In genomic region chr9:214488-215448, GRCh38 we compare ENCODE assay signal across 8 cellular contexts. TPM values are rescaled to one million over a fixed set of nuclear protein-coding genes. Genes with fewer than 3 reads are reported as not detected.
DNase-seq lines count a peak whose midpoint lies in the region; ATAC-seq and TF ChIP-seq lines count a peak whose summit lies in the region.

DOCK8 (plus strand) TSS chr9:214865; CDS start chr9:214977, 112 bp downstream.

- intact Hi-C loops in tibial artery (cut with DNase I; ENCODE audit: low total_unique reads): no loop called here

- H3K4me3 ChIP-seq in foreskin fibroblast (ENCODE audit: low read depth in 1 of 2, low read length in 2 of 2): peak within 1 kb of the TSS; percentile 26 to 34
- peak within 1 kb of the TSS; percentile 49 to 53 for H3K4me3 ChIP-seq in tibial artery

- H3K27me3 ChIP-seq in tibial artery: peaks cover 0 to 25% of the 10 kb centered on the region in 2 donors

- DNase-seq in NCI-H2029 (lab: John Stamatoyannopoulos, UW): peak; percentile 7
- no peak for DNase-seq in NCI-H2029 treated with DMSO at 0.1 percent for 48 hours (lab: John Stamatoyannopoulos, UW)
- peak; percentile 62 for DNase-seq in NOMO-1 treated with DMSO at 0.1 percent for 48 hours (lab: John Stamatoyannopoulos, UW; ENCODE audit: unreplicated experiment)
- peak; percentile 49 for DNase-seq in activated T-cell treated with anti-CD3 and anti-CD28 coated beads, Interleukin-2, amount 50 U/mL, for 4 hours
- peak in 1 of 2 donors; percentile 25 for DNase-seq in foreskin fibroblast
- DNase-seq in osteocyte (ENCODE audit: extremely low spot score, unreplicated experiment): no peak
- peak; percentile 58 to 73 for DNase-seq in tibial artery

- no peaks in the 10 kb centered on the region for H3K27me3 Mint-ChIP-seq in activated T-cell treated with anti-CD3 and anti-CD28 coated beads, Interleukin-2, amount 50 U/mL, for 4 hours (ENCODE audit: low read depth)
- H3K27me3 Mint-ChIP-seq in osteocyte (ENCODE audit: unreplicated experiment): peaks cover 33% of the 10 kb centered on the region

- peak; percentile 84 for ATAC-seq in HG02970 (IDR thresholded peaks at IDR 0.05; ENCODE audit: low FRiP score, unreplicated experiment)
- peak; percentile 87 for ATAC-seq in activated T-cell treated with anti-CD3 and anti-CD28 coated beads, Interleukin-2, amount 50 U/mL, for 4 hours

- no peaks in the 10 kb centered on the region for H3K36me3 Mint-ChIP-seq in activated T-cell treated with anti-CD3 and anti-CD28 coated beads, Interleukin-2, amount 50 U/mL, for 4 hours (ENCODE audit: insufficient read depth)
- H3K36me3 Mint-ChIP-seq in osteocyte (ENCODE audit: unreplicated experiment): no peaks in the 10 kb centered on the region

- no peaks in the 10 kb centered on the region for H3K36me3 ChIP-seq in tibial artery

- H3K27ac Mint-ChIP-seq in osteocyte (ENCODE audit: unreplicated experiment): no peak within 1 kb of the TSS

- H3K4me1 Mint-ChIP-seq in activated T-cell treated with anti-CD3 and anti-CD28 coated beads, Interleukin-2, amount 50 U/mL, for 4 hours (ENCODE audit: low read depth): peaks cover 20% of the 10 kb centered on the region
- H3K4me1 Mint-ChIP-seq in osteocyte (ENCODE audit: unreplicated experiment): peaks cover 3% of the 10 kb centered on the region

- H3K9me3 ChIP-seq in tibial artery: no peaks in the 10 kb centered on the region

- TF ChIP-seq CTCF in foreskin fibroblast (IDR thresholded peaks at IDR 0.05; ENCODE audit: low read depth, low read length) (no peak), osteocyte (IDR thresholded peaks at IDR 0.05) (peak; percentile 25), tibial artery (IDR thresholded peaks at IDR 0.05) (no peak)

- peak within 1 kb of the TSS; percentile 32 to 50 for H3K27ac ChIP-seq in tibial artery

- H3K4me3 Mint-ChIP-seq in activated T-cell treated with anti-CD3 and anti-CD28 coated beads, Interleukin-2, amount 50 U/mL, for 4 hours: peak within 1 kb of the TSS; percentile 84
- peak within 1 kb of the TSS; percentile 59 for H3K4me3 Mint-ChIP-seq in osteocyte (ENCODE audit: unreplicated experiment)

- peaks cover 0 to 14% (median 9%) of the 10 kb centered on the region in 4 donors for H3K4me1 ChIP-seq in tibial artery

- H3K9me3 Mint-ChIP-seq in activated T-cell treated with anti-CD3 and anti-CD28 coated beads, Interleukin-2, amount 50 U/mL, for 4 hours: no peaks in the 10 kb centered on the region
- H3K9me3 Mint-ChIP-seq in osteocyte (ENCODE audit: unreplicated experiment): no peaks in the 10 kb centered on the region

RNA-seq across cellular contexts. Expression of gene DOCK8, which starts in this region (rescaled TPM):
- total RNA-seq in activated T-cell treated with anti-CD3 and anti-CD28 coated beads, Interleukin-2, amount 50 U/mL, for 4 hours: 10 to 100 TPM; 80.6 to 83.4 (median 80.8) TPM
- total RNA-seq in osteocyte: not detected in 2 replicates

Comparison
In these comparisons a context has a peak if more than half of its experiments do, and no peak if none do; other contexts are left out.
1. RNA of gene DOCK8 (total RNA-seq): 80.6 to 83.4 TPM in activated T-cell treated with anti-CD3 and anti-CD28 coated beads, Interleukin-2, amount 50 U/mL, for 4 hours; not detected in osteocyte; every median in the first group is over 10 times any median in the second.
2. DNase-seq: peak in NCI-H2029 (single experiment), NOMO-1 treated with DMSO at 0.1 percent for 48 hours (single experiment), activated T-cell treated with anti-CD3 and anti-CD28 coated beads, Interleukin-2, amount 50 U/mL, for 4 hours (single experiment) and tibial artery (2 of 2); none in NCI-H2029 treated with DMSO at 0.1 percent for 48 hours (single experiment) and osteocyte (single experiment).